31 cellular contexts compared by ENCODE assay signal in the genomic region with DNA sequence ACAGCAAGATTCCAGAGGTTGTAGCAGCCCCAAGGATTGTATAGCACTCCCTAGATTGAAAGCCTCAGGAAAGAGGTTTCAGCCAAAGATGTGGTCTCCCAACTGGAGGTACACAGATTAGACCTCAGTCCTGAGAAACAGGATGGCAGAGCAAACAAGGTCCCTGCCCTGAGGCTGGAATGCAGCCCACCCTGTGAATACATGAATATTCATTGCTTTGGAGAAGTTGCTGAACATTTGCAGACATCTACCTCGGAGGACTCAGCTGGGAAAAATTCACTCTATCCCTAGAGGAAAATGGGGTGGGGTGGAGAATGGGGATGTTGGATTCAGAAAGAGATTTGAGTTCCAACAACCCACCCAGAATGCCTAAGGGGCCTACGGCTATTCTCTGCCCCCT.
"Had no signal": no experiment of that assay in that cellular context is flagged by ENCODE, and none has a peak within 500 bp of the region (broad histone marks: within the 10 kb centered on the region; RNA-seq: fewer than 3 reads in every experiment).

No MANE protein-coding gene starts in this region.

- H3K27me3 ChIP-seq: breast epithelium, gastroesophageal sphincter, hepatocyte, left lung, right lobe of liver had no signal

- H3K4me3 ChIP-seq: breast epithelium, gastroesophageal sphincter, hepatocyte, left lung, lower lobe of right lung, right lobe of liver, skin epidermis, thoracic aorta had no signal

- H3K36me3 ChIP-seq: breast epithelium, gastroesophageal sphincter, left lung, lower lobe of right lung, right lobe of liver, thoracic aorta had no signal

- H3K36me3 Mint-ChIP-seq: activated CD4-positive, alpha-beta memory T cell treated with anti-CD3 and anti-CD28 coated beads for 36 hours; activated naive CD4-positive, alpha-beta T cell treated with anti-CD3 and anti-CD28 coated beads, Interleukin-2, amount 10 ng/mL, durations not matched to agents 7 days and 5 days; activated naive CD8-positive, alpha-beta T cell treated with anti-CD3 and anti-CD28 coated beads, Interleukin-2, amount 10 ng/mL, durations not matched to agents 7 days and 5 days; natural killer cell treated with Interleukin-12 subunit alpha and Interleukin-12 subunit beta and Interleukin-15 and Interleukin-18, amount 100 ng/mL, for 72 hours; stimulated activated effector memory CD8-positive, alpha-beta T cell treated with anti-CD3 and anti-CD28 coated beads, Interleukin-12 subunit alpha, Interleukin-12 subunit beta, amount 100 ng/mL, for 72 hours had no signal

- H3K9me3 ChIP-seq: breast epithelium, gastroesophageal sphincter, left lung, lower lobe of right lung, right lobe of liver, thoracic aorta had no signal

- DNase-seq: activated CD4-positive, alpha-beta memory T cell treated with anti-CD3 and anti-CD28 coated beads for 36 hours; activated CD4-positive, alpha-beta T cell treated with anti-CD3 and anti-CD28 coated beads, Interleukin-2, amount 10 ng/mL, durations not matched to agents 24 days and 14 days; activated CD8-positive, alpha-beta memory T cell treated with anti-CD3 and anti-CD28 coated beads, Interleukin-2, amount 50 U/mL, for 4 hours; activated gamma-delta T cell; activated naive CD4-positive, alpha-beta T cell treated with anti-CD3 and anti-CD28 coated beads, Interleukin-2, amount 10 ng/mL, durations not matched to agents 7 days and 5 days; activated naive CD8-positive, alpha-beta T cell treated with anti-CD3 and anti-CD28 coated beads, Interleukin-2, amount 10 ng/mL, durations not matched to agents 7 days and 5 days; activated T-cell treated with anti-CD3 and anti-CD28 coated beads, Interleukin-2, amount 50 U/mL, for 1 hour; amniotic stem cell; central memory CD4-positive, alpha-beta T cell; dermis blood vessel endothelial cell; effector CD4-positive, alpha-beta T cell; kidney glomerular epithelial cell; left lung; lower lobe of right lung; mesenchymal stem cell; posterior cingulate gyrus; right lobe of liver; stimulated activated CD4-positive, alpha-beta T cell treated with anti-CD3 and anti-CD28 coated beads, Interleukin-4, amount 100 ng/mL, for 24 hours; T-helper 9 cell; trophoblast cell had no signal

- H3K27ac Mint-ChIP-seq: activated CD4-positive, alpha-beta memory T cell treated with anti-CD3 and anti-CD28 coated beads for 36 hours; activated CD4-positive, alpha-beta T cell treated with anti-CD3 and anti-CD28 coated beads, Interleukin-2, amount 10 ng/mL, durations not matched to agents 24 days and 14 days; activated naive CD4-positive, alpha-beta T cell treated with anti-CD3 and anti-CD28 coated beads, Interleukin-2, amount 10 ng/mL, durations not matched to agents 7 days and 5 days; activated naive CD8-positive, alpha-beta T cell treated with anti-CD3 and anti-CD28 coated beads, Interleukin-2, amount 10 ng/mL, durations not matched to agents 7 days and 5 days; natural killer cell treated with Interleukin-12 subunit alpha and Interleukin-12 subunit beta and Interleukin-15 and Interleukin-18, amount 100 ng/mL, for 72 hours; stimulated activated effector memory CD8-positive, alpha-beta T cell treated with anti-CD3 and anti-CD28 coated beads, Interleukin-12 subunit alpha, Interleukin-12 subunit beta, amount 100 ng/mL, for 72 hours; stimulated activated naive CD8-positive, alpha-beta T cell treated with anti-CD3 and anti-CD28 coated beads, Interleukin-15, Interleukin-2, amounts not matched to agents 100 ng/mL and 50 ng/mL, for 24 hours; T-helper 1 cell treated with Interleukin-12 subunit alpha and Interleukin-12 subunit beta and Interleukin-4 antibody, amounts not matched to agents 30 μg/mL and 1 μg/mL, for 36 hours had no signal

- H3K4me1 ChIP-seq: breast epithelium, left lung, lower lobe of right lung, right lobe of liver had no signal

- H3K4me3 Mint-ChIP-seq: activated CD4-positive, alpha-beta memory T cell treated with anti-CD3 and anti-CD28 coated beads for 36 hours; activated CD4-positive, alpha-beta T cell treated with anti-CD3 and anti-CD28 coated beads, Interleukin-2, amount 10 ng/mL, durations not matched to agents 24 days and 14 days; activated naive CD4-positive, alpha-beta T cell treated with anti-CD3 and anti-CD28 coated beads, Interleukin-2, amount 10 ng/mL, durations not matched to agents 7 days and 5 days; activated naive CD8-positive, alpha-beta T cell treated with anti-CD3 and anti-CD28 coated beads, Interleukin-2, amount 10 ng/mL, durations not matched to agents 7 days and 5 days; natural killer cell treated with Interleukin-12 subunit alpha and Interleukin-12 subunit beta and Interleukin-15 and Interleukin-18, amount 100 ng/mL, for 72 hours; stimulated activated effector memory CD8-positive, alpha-beta T cell treated with anti-CD3 and anti-CD28 coated beads, Interleukin-12 subunit alpha, Interleukin-12 subunit beta, amount 100 ng/mL, for 72 hours; stimulated activated naive CD8-positive, alpha-beta T cell treated with anti-CD3 and anti-CD28 coated beads, Interleukin-15, Interleukin-2, amounts not matched to agents 100 ng/mL and 50 ng/mL, for 24 hours; T-helper 1 cell treated with Interleukin-12 subunit alpha and Interleukin-12 subunit beta and Interleukin-4 antibody, amounts not matched to agents 30 μg/mL and 1 μg/mL, for 36 hours had no signal

- H3K9me3 Mint-ChIP-seq: activated CD4-positive, alpha-beta memory T cell treated with anti-CD3 and anti-CD28 coated beads for 36 hours; activated CD4-positive, alpha-beta T cell treated with anti-CD3 and anti-CD28 coated beads, Interleukin-2, amount 10 ng/mL, durations not matched to agents 24 days and 14 days; activated naive CD4-positive, alpha-beta T cell treated with anti-CD3 and anti-CD28 coated beads, Interleukin-2, amount 10 ng/mL, durations not matched to agents 7 days and 5 days; activated naive CD8-positive, alpha-beta T cell treated with anti-CD3 and anti-CD28 coated beads, Interleukin-2, amount 10 ng/mL, durations not matched to agents 7 days and 5 days; natural killer cell treated with Interleukin-12 subunit alpha and Interleukin-12 subunit beta and Interleukin-15 and Interleukin-18, amount 100 ng/mL, for 72 hours; stimulated activated effector memory CD8-positive, alpha-beta T cell treated with anti-CD3 and anti-CD28 coated beads, Interleukin-12 subunit alpha, Interleukin-12 subunit beta, amount 100 ng/mL, for 72 hours; stimulated activated naive CD8-positive, alpha-beta T cell treated with anti-CD3 and anti-CD28 coated beads, Interleukin-15, Interleukin-2, amounts not matched to agents 100 ng/mL and 50 ng/mL, for 24 hours; T-helper 1 cell treated with Interleukin-12 subunit alpha and Interleukin-12 subunit beta and Interleukin-4 antibody, amounts not matched to agents 30 μg/mL and 1 μg/mL, for 36 hours had no signal

- H3K27ac ChIP-seq: breast epithelium, gastroesophageal sphincter, hepatocyte, left lung, lower lobe of right lung, right lobe of liver, skin epidermis, thoracic aorta, VCaP had no signal

- ATAC-seq: activated CD4-positive, CD25-positive, alpha-beta regulatory T cell treated with anti-CD3 and anti-CD28 coated beads, Interleukin-2, amount 50 U/mL, for 24 hours; gastroesophageal sphincter; left lung; lower lobe of right lung; natural killer cell treated with Interleukin-12 subunit alpha and Interleukin-12 subunit beta and Interleukin-15 and Interleukin-18, amount 100 ng/mL, for 72 hours; right lobe of liver; stimulated activated effector memory CD8-positive, alpha-beta T cell treated with anti-CD3 and anti-CD28 coated beads, Interleukin-12 subunit alpha, Interleukin-12 subunit beta, amount 100 ng/mL, for 72 hours had no signal

- H3K27me3 Mint-ChIP-seq: activated CD4-positive, alpha-beta memory T cell treated with anti-CD3 and anti-CD28 coated beads for 36 hours; activated naive CD4-positive, alpha-beta T cell treated with anti-CD3 and anti-CD28 coated beads, Interleukin-2, amount 10 ng/mL, durations not matched to agents 7 days and 5 days; activated naive CD8-positive, alpha-beta T cell treated with anti-CD3 and anti-CD28 coated beads, Interleukin-2, amount 10 ng/mL, durations not matched to agents 7 days and 5 days had no signal

- H3K4me1 Mint-ChIP-seq: activated CD4-positive, alpha-beta T cell treated with anti-CD3 and anti-CD28 coated beads, Interleukin-2, amount 10 ng/mL, durations not matched to agents 24 days and 14 days; activated naive CD4-positive, alpha-beta T cell treated with anti-CD3 and anti-CD28 coated beads, Interleukin-2, amount 10 ng/mL, durations not matched to agents 7 days and 5 days; activated naive CD8-positive, alpha-beta T cell treated with anti-CD3 and anti-CD28 coated beads, Interleukin-2, amount 10 ng/mL, durations not matched to agents 7 days and 5 days; stimulated activated effector memory CD8-positive, alpha-beta T cell treated with anti-CD3 and anti-CD28 coated beads, Interleukin-12 subunit alpha, Interleukin-12 subunit beta, amount 100 ng/mL, for 72 hours had no signal
